ENCODE assay signal across 27 cellular contexts in the genomic region with DNA sequence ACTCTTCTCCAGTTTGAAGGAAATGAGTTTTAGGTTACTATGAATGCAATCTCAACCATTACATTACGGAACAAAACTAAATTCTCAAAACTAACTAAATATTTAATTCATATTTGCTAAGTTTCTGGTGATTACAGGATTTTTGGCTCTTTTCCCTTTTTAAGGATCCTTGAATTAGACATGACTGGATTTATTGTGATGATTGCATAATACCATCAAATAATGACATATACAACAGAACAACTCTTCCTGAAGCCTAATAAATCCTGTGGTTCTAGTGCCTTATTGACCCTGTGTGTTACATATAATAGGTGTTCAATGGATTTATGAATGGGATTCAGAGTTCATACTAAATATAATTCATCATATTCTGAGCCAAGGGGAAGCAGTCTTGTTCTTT.
"Had no signal": no experiment of that assay in that cellular context is flagged by ENCODE, and none has a peak within 500 bp of the region (broad histone marks: within the 10 kb centered on the region; RNA-seq: fewer than 3 reads in every experiment).

No MANE protein-coding gene starts in this region.

- FAIRE-seq: endometrium, endothelial cell of umbilical vein, frontal cortex had no signal

- H3K4me1 ChIP-seq: colonic mucosa, esophagus squamous epithelium, foreskin keratinocyte, gastroesophageal sphincter had no signal

- H3K79me2 ChIP-seq: hepatocyte had no signal

- H3K36me3 ChIP-seq: colonic mucosa, esophagus squamous epithelium, gastrocnemius medialis, heart left ventricle had no signal

- H3K27ac ChIP-seq: colonic mucosa, coronary artery, dorsolateral prefrontal cortex, epithelial cell of prostate, esophagus muscularis mucosa, esophagus squamous epithelium, foreskin keratinocyte, gastrocnemius medialis, gastroesophageal sphincter, heart left ventricle, heart right ventricle, hepatocyte had no signal

- H3K4me3 ChIP-seq: colonic mucosa, coronary artery, dorsolateral prefrontal cortex, esophagus muscularis mucosa, esophagus squamous epithelium, gastrocnemius medialis, gastroesophageal sphincter, heart left ventricle, heart right ventricle, hepatocyte had no signal

- H3K9me3 ChIP-seq: colonic mucosa, esophagus muscularis mucosa, esophagus squamous epithelium, gastrocnemius medialis, gastroesophageal sphincter had no signal

- H2AFZ ChIP-seq: hepatocyte had no signal

- H3K27me3 ChIP-seq: colonic mucosa, dorsolateral prefrontal cortex, esophagus muscularis mucosa, esophagus squamous epithelium, foreskin keratinocyte, gastrocnemius medialis, gastroesophageal sphincter, heart left ventricle, heart right ventricle, hepatocyte had no signal

- ATAC-seq: effector memory CD8-positive, alpha-beta T cell; esophagus mucosa; foreskin keratinocyte; gastrocnemius medialis; gastroesophageal sphincter; heart left ventricle; heart right ventricle had no signal

- DNase-seq: colonic mucosa; cortex of kidney; dermis blood vessel endothelial cell; dorsolateral prefrontal cortex; effector CD4-positive, alpha-beta T cell; effector CD8-positive, alpha-beta T cell; effector memory CD4-positive, alpha-beta T cell; effector memory CD8-positive, alpha-beta T cell; endodermal cell; erythroblast; esophagus squamous epithelium; foreskin keratinocyte; foreskin melanocyte; gastrocnemius medialis; glutamatergic neuron; head of caudate nucleus; heart left ventricle; heart right ventricle had no signal

- H3K4me2 ChIP-seq: hepatocyte had no signal
